In genomic region chr1:153671623-153672353, GRCh38 we compare ENCODE assay signal across 9 cellular contexts. TPM values are rescaled to one million over a fixed set of nuclear protein-coding genes. Genes with fewer than 3 reads are reported as not detected.
DNase-seq lines count a peak whose midpoint lies in the region; ATAC-seq and TF ChIP-seq lines count a peak whose summit lies in the region.
"Not testable (repeated sequence)": the region's sequence is repeated elsewhere in the genome, so short reads cannot be mapped to it uniquely, and the experiment has no call there.
"Had no signal": no experiment of that assay in that cellular context is flagged by ENCODE, and none has a peak within 500 bp of the region (broad histone marks: within the 10 kb centered on the region; RNA-seq: fewer than 3 reads in every experiment).

No MANE protein-coding gene starts in this region.

- TF ChIP-seq CTCF in GM12864 (IDR thresholded peaks at IDR 0.05; ENCODE audit: low read depth, low read length, missing control alignments); tibial nerve (IDR thresholded peaks at IDR 0.05): not testable (repeated sequence)
- TF ChIP-seq CTCF in heart left ventricle (IDR thresholded peaks at IDR 0.05) (peak in 2 of 12 donors; percentile 9 to 30), osteocyte (IDR thresholded peaks at IDR 0.05) (peak; percentile 39)

- H3K9me3 Mint-ChIP-seq in T-helper 2 cell treated with Interferon-gamma antibody and Interleukin-4, amounts not matched to agents 5 μg/mL and 100 μg/mL, for 36 hours; activated naive CD8-positive, alpha-beta T cell treated with anti-CD3 and anti-CD28 coated beads, Interleukin-2, amount 10 ng/mL, durations not matched to agents 7 days and 5 days; osteocyte (ENCODE audit: unreplicated experiment): not testable (repeated sequence)

- peaks cover 30% of the 10 kb centered on the region for H3K36me3 Mint-ChIP-seq in T-helper 2 cell treated with Interferon-gamma antibody and Interleukin-4, amounts not matched to agents 5 μg/mL and 100 μg/mL, for 36 hours (ENCODE audit: low read depth)
- peaks cover 29% of the 10 kb centered on the region for H3K36me3 Mint-ChIP-seq in activated naive CD8-positive, alpha-beta T cell treated with anti-CD3 and anti-CD28 coated beads, Interleukin-2, amount 10 ng/mL, durations not matched to agents 7 days and 5 days
- peaks cover 14% of the 10 kb centered on the region for H3K36me3 Mint-ChIP-seq in osteocyte (ENCODE audit: unreplicated experiment)

- H3K27me3 Mint-ChIP-seq in T-helper 2 cell treated with Interferon-gamma antibody and Interleukin-4, amounts not matched to agents 5 μg/mL and 100 μg/mL, for 36 hours (ENCODE audit: low read depth); activated naive CD8-positive, alpha-beta T cell treated with anti-CD3 and anti-CD28 coated beads, Interleukin-2, amount 10 ng/mL, durations not matched to agents 7 days and 5 days; osteocyte (ENCODE audit: unreplicated experiment): not testable (repeated sequence)

- intact Hi-C loops in heart left ventricle (cut with DNase I) = loop anchor here in 8 of 10 donors (2.0 to 10.0 kb wide), 9 partner anchors 39 to 316 kb away; partner anchors contain the start of genes CHTOP (in 3 of the 8), RAB13 (in 3 of the 8), GATAD2B (in 1 of the 8) and S100A1 (in 1 of the 8)

- not testable (repeated sequence) for TF ChIP-seq POLR2A in heart left ventricle (IDR thresholded peaks at IDR 0.05); tibial nerve (IDR thresholded peaks at IDR 0.05)

- TF ChIP-seq EP300 in tibial nerve (IDR thresholded peaks at IDR 0.05) = not testable (repeated sequence)

- peak overlapping the region; percentile 6 to 90 (median 79) for H3K27ac ChIP-seq in heart left ventricle
- peak overlapping the region; percentile 75 to 92 (median 90) for H3K27ac ChIP-seq in tibial nerve

- ATAC-seq in HG02870 (IDR thresholded peaks at IDR 0.05; ENCODE audit: unreplicated experiment) = peak; percentile 5
- peak; percentile 25 for ATAC-seq in activated naive CD8-positive, alpha-beta T cell treated with anti-CD3 and anti-CD28 coated beads, Interleukin-2, amount 10 ng/mL, durations not matched to agents 7 days and 5 days (ENCODE audit: low read depth)
- ATAC-seq in heart left ventricle = peak in 3 of 4 donors; percentile 37 to 49 (median 47)

- not testable (repeated sequence) for DNase-seq in GM12864 (ENCODE audit: low read depth); osteocyte (ENCODE audit: extremely low spot score, unreplicated experiment)
- DNase-seq in NCI-H2081 (lab: John Stamatoyannopoulos, UW) (peak; percentile 53 to 65), heart left ventricle (peak in 3 of 5 donors; percentile 48 to 72 (median 50)), tibial nerve (ENCODE audit: low spot score in 2 of 2) (peak in 1 of 2 donors; percentile 24)
- peak; percentile 54 for DNase-seq in T-helper 2 cell treated with Interferon-gamma antibody and Interleukin-4, amounts not matched to agents 5 μg/mL and 100 μg/mL, for 36 hours (ENCODE audit: low spot score)
- peak; percentile 70 for DNase-seq in activated naive CD8-positive, alpha-beta T cell treated with anti-CD3 and anti-CD28 coated beads, Interleukin-2, amount 10 ng/mL, durations not matched to agents 7 days and 5 days

- 11 to 18% (median 15%) methylated on average over 28 of the region's 28 CpGs for WGBS in heart left ventricle, 4 donors
- WGBS in tibial nerve, 2 donors = 14 to 15% methylated on average over 28 of the region's 28 CpGs

- H3K4me1 Mint-ChIP-seq in T-helper 2 cell treated with Interferon-gamma antibody and Interleukin-4, amounts not matched to agents 5 μg/mL and 100 μg/mL, for 36 hours (ENCODE audit: low read depth) = peaks cover 22% of the 10 kb centered on the region
- H3K4me1 Mint-ChIP-seq in activated naive CD8-positive, alpha-beta T cell treated with anti-CD3 and anti-CD28 coated beads, Interleukin-2, amount 10 ng/mL, durations not matched to agents 7 days and 5 days = peaks cover 23% of the 10 kb centered on the region
- peaks cover 18% of the 10 kb centered on the region for H3K4me1 Mint-ChIP-seq in osteocyte (ENCODE audit: unreplicated experiment)

- peaks cover 6 to 26% (median 14%) of the 10 kb centered on the region in 12 donors for H3K4me1 ChIP-seq in heart left ventricle
- H3K4me1 ChIP-seq in tibial nerve = peaks cover 0 to 25% (median 9%) of the 10 kb centered on the region in 4 donors

- peaks cover 5 to 30% (median 27%) of the 10 kb centered on the region in 9 donors for H3K36me3 ChIP-seq in heart left ventricle
- peaks cover 0 to 26% (median 12%) of the 10 kb centered on the region in 3 donors for H3K36me3 ChIP-seq in tibial nerve

- H3K27me3 ChIP-seq in heart left ventricle, tibial nerve: not testable (repeated sequence)

- POLR2A ChIA-PET in activated naive CD8-positive, alpha-beta T cell treated with anti-CD3 and anti-CD28 coated beads, Interleukin-2, amount 10 ng/mL, durations not matched to agents 7 days and 5 days (lab: Charles Lee) = interaction anchor here (0.9 to 3.0 kb wide), 8 partner anchors 12 to 318 kb away, joined by 3 to 28 read pairs (median 5); partner anchors contain the start of genes CHTOP, INTS3, SLC27A3 and SNAPIN

- H3K4me3 Mint-ChIP-seq in T-helper 2 cell treated with Interferon-gamma antibody and Interleukin-4, amounts not matched to agents 5 μg/mL and 100 μg/mL, for 36 hours; activated naive CD8-positive, alpha-beta T cell treated with anti-CD3 and anti-CD28 coated beads, Interleukin-2, amount 10 ng/mL, durations not matched to agents 7 days and 5 days; osteocyte (ENCODE audit: unreplicated experiment): not testable (repeated sequence)

- not testable (repeated sequence) for H3K27ac Mint-ChIP-seq in T-helper 2 cell treated with Interferon-gamma antibody and Interleukin-4, amounts not matched to agents 5 μg/mL and 100 μg/mL, for 36 hours; osteocyte (ENCODE audit: unreplicated experiment)
- H3K27ac Mint-ChIP-seq in activated naive CD8-positive, alpha-beta T cell treated with anti-CD3 and anti-CD28 coated beads, Interleukin-2, amount 10 ng/mL, durations not matched to agents 7 days and 5 days = peak overlapping the region; percentile 85

- H3K4me3 ChIP-seq in GM12864 (ENCODE audit: low read depth, low read length) = peak overlapping the region; percentile 59
- peak overlapping the region; percentile 27 to 92 (median 76) for H3K4me3 ChIP-seq in heart left ventricle
- H3K4me3 ChIP-seq in tibial nerve = peak overlapping the region; percentile 54 to 92 (median 68)

- not testable (repeated sequence) for H3K9me3 ChIP-seq in heart left ventricle, tibial nerve

RNA-seq across cellular contexts. Expression of gene ILF2, which starts 1.0 kb away (rescaled TPM):
- 100 to 1,000 TPM; 141 to 142 TPM for total RNA-seq in activated naive CD8-positive, alpha-beta T cell treated with anti-CD3 and anti-CD28 coated beads, Interleukin-2, amount 10 ng/mL, durations not matched to agents 7 days and 5 days
- 10 to 100 TPM; 65.0 to 92.3 (median 74.2) TPM for total RNA-seq in heart left ventricle
- 100 to 1,000 TPM in 1 of 2 donors, 10 to 100 TPM in 1; 22.1 to 163 TPM for polyA plus RNA-seq in heart left ventricle
- 151 and 157 TPM in 2 replicates for total RNA-seq in osteocyte
- 100 to 1,000 TPM in 1 of 4 donors, 10 to 100 TPM in 3; 62.8 to 102 (median 76.7) TPM for total RNA-seq in tibial nerve

RNA-seq across cellular contexts. Expression of gene NPR1, which starts 6.7 kb away (rescaled TPM):
- not detected for total RNA-seq in activated naive CD8-positive, alpha-beta T cell treated with anti-CD3 and anti-CD28 coated beads, Interleukin-2, amount 10 ng/mL, durations not matched to agents 7 days and 5 days
- total RNA-seq in heart left ventricle (10 to 100 TPM in 6 of 9 donors, 1 to 10 TPM in 3; 7.1 to 26.9 (median 12.0) TPM), osteocyte (0.16 TPM in 1 of 2 replicates, not detected in the other), tibial nerve (10 to 100 TPM; 36.9 to 87.5 (median 58.4) TPM)
- 10 to 100 TPM; 12.2 to 26.6 TPM for polyA plus RNA-seq in heart left ventricle

RNA-seq across cellular contexts. Expression of gene SNAPIN, which starts 13.3 kb away (rescaled TPM):
- total RNA-seq in activated naive CD8-positive, alpha-beta T cell treated with anti-CD3 and anti-CD28 coated beads, Interleukin-2, amount 10 ng/mL, durations not matched to agents 7 days and 5 days = 10 to 100 TPM; 37.9 TPM
- 10 to 100 TPM; 53.7 to 88.7 (median 70.8) TPM for total RNA-seq in heart left ventricle
- 10 to 100 TPM; 57.7 to 58.9 TPM for polyA plus RNA-seq in heart left ventricle
- 39.7 and 46.3 TPM in 2 replicates for total RNA-seq in osteocyte
- total RNA-seq in tibial nerve = 10 to 100 TPM; 34.1 to 59.9 (median 43.7) TPM

RNA-seq across cellular contexts. Expression of gene CHTOP, which starts 37.9 kb away (rescaled TPM):
- total RNA-seq in activated naive CD8-positive, alpha-beta T cell treated with anti-CD3 and anti-CD28 coated beads, Interleukin-2, amount 10 ng/mL, durations not matched to agents 7 days and 5 days = 100 to 1,000 TPM in 1 of 2 experiments, 10 to 100 TPM in 1; 98.1 to 105 TPM
- total RNA-seq in heart left ventricle (10 to 100 TPM; 48.4 to 92.0 (median 67.7) TPM), osteocyte (74.3 and 75.2 TPM in 2 replicates), tibial nerve (10 to 100 TPM; 49.0 to 66.6 (median 56.5) TPM)
- 10 to 100 TPM; 72.9 to 73.4 TPM for polyA plus RNA-seq in heart left ventricle

RNA-seq across cellular contexts. Expression of gene S100A1, which starts 43.6 kb away (rescaled TPM):
- total RNA-seq in activated naive CD8-positive, alpha-beta T cell treated with anti-CD3 and anti-CD28 coated beads, Interleukin-2, amount 10 ng/mL, durations not matched to agents 7 days and 5 days = not detected
- total RNA-seq in heart left ventricle (1,000 to 10,000 TPM; 1,023 to 2,291 (median 2,114) TPM), osteocyte (1.1 TPM in 1 of 2 replicates, not detected in the other), tibial nerve (100 to 1,000 TPM in 1 of 4 donors, 10 to 100 TPM in 3; 41.4 to 102 (median 69.2) TPM)
- polyA plus RNA-seq in heart left ventricle = 1,000 to 10,000 TPM in 1 of 2 donors, 100 to 1,000 TPM in 1; 752 to 3,565 TPM
- total RNA-seq: glomerular endothelial cell had no signal
